11 cellular contexts compared by ENCODE assay signal in the genomic region with DNA sequence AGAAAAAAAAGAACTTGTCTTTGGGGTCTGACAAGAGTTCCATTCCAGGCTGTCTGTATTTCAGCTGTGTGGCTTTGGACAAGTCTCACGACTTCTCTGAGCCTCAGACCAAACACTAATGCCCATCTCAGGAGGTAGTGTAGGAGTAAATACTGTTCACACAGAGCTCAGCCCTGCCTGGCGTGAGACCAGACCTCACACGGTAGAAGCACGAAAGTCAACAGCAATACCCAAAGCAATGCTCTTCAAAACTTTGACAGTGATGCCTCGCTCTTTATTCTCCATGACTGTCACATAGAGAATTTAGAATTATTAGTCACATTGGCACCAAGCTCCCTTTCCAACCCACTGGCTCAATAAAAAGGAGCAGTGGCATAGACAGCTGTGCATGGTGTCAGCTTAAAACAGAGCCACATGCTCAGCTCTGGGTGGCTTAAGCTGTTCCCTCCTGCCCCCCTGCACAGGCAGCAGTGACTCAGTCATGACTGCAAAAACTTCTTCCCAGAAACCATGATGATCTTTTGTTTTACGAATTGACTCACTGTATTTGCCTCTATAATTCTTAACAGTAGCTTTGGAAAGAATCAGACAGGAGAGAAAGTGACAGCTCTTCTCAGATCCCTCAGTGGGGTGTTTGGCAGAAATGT.
DNase-seq lines count a peak whose midpoint lies in the region; ATAC-seq and TF ChIP-seq lines count a peak whose summit lies in the region.
"Had no signal": no experiment of that assay in that cellular context is flagged by ENCODE, and none has a peak within 500 bp of the region (broad histone marks: within the 10 kb centered on the region; RNA-seq: fewer than 3 reads in every experiment).

No MANE protein-coding gene starts in this region.

- peaks cover 30% of the 10 kb centered on the region for H3K4me1 Mint-ChIP-seq in activated T-cell treated with anti-CD3 and anti-CD28 coated beads, Interleukin-2, amount 50 U/mL, for 72 hours (ENCODE audit: low read depth)
- H3K4me1 Mint-ChIP-seq in immature natural killer cell: no peaks in the 10 kb centered on the region

- no peak overlapping the region for H3K4me3 ChIP-seq in AG10803 (ENCODE audit: low read length)
- H3K4me3 ChIP-seq: upper lobe of right lung had no signal

- peak; percentile 96 to 98 for ATAC-seq in activated T-cell treated with anti-CD3 and anti-CD28 coated beads, Interleukin-2, amount 50 U/mL, for 72 hours (replicated peaks in 1 of 2)
- no peak for ATAC-seq in GM19455 (IDR thresholded peaks at IDR 0.05; ENCODE audit: unreplicated experiment)
- ATAC-seq: left cardiac atrium, upper lobe of right lung had no signal

- no peak for TF ChIP-seq CTCF in AG10803 (conservative IDR thresholded peaks at IDR 0.05; ENCODE audit: low read length)

- H3K27me3 Mint-ChIP-seq in activated T-cell treated with anti-CD3 and anti-CD28 coated beads, Interleukin-2, amount 50 U/mL, for 72 hours (ENCODE audit: low read depth): peaks cover 35% of the 10 kb centered on the region
- H3K27me3 Mint-ChIP-seq in immature natural killer cell (ENCODE audit: low read depth in 3 of 3): peaks cover 4 to 11% (median 10%) of the 10 kb centered on the region in 3 donors

- H3K9me3 Mint-ChIP-seq in activated T-cell treated with anti-CD3 and anti-CD28 coated beads, Interleukin-2, amount 50 U/mL, for 72 hours: peaks cover 4% of the 10 kb centered on the region in 2 donors
- peaks cover 0 to 5% (median under 1%) of the 10 kb centered on the region in 6 donors for H3K9me3 Mint-ChIP-seq in immature natural killer cell

- peak; percentile 69 for DNase-seq in AG10803 (ENCODE audit: low read depth)
- DNase-seq in H4 (ENCODE audit: low spot score): peak; percentile 72
- DNase-seq in activated T-cell treated with anti-CD3 and anti-CD28 coated beads, Interleukin-2, amount 50 U/mL, for 72 hours: peak; percentile 53 to 57
- DNase-seq in kidney tubule cell (ENCODE audit: low spot score): peak; percentile 80
- DNase-seq in MV-4-11 (lab: John Stamatoyannopoulos, UW): no peak
- no peak for DNase-seq in immature natural killer cell
- DNase-seq: erythroblast, H7, left cardiac atrium, upper lobe of right lung had no signal

- H3K27ac Mint-ChIP-seq in activated T-cell treated with anti-CD3 and anti-CD28 coated beads, Interleukin-2, amount 50 U/mL, for 72 hours: peak overlapping the region; percentile 74
- H3K27ac Mint-ChIP-seq in immature natural killer cell: no peak overlapping the region

- peak overlapping the region; percentile 19 to 28 for H3K4me3 Mint-ChIP-seq in activated T-cell treated with anti-CD3 and anti-CD28 coated beads, Interleukin-2, amount 50 U/mL, for 72 hours
- no peak overlapping the region for H3K4me3 Mint-ChIP-seq in immature natural killer cell

- peaks cover 3 to 5% of the 10 kb centered on the region in 2 donors for H3K36me3 Mint-ChIP-seq in activated T-cell treated with anti-CD3 and anti-CD28 coated beads, Interleukin-2, amount 50 U/mL, for 72 hours (ENCODE audit: insufficient read depth in 2 of 2)
- peaks cover 0 to 5% (median 4%) of the 10 kb centered on the region in 3 donors for H3K36me3 Mint-ChIP-seq in immature natural killer cell

Comparison
In these comparisons a context has a peak if more than half of its experiments do, and no peak if none do; other contexts are left out.
1. DNase-seq: peak in AG10803 (single experiment), H4 (single experiment), activated T-cell treated with anti-CD3 and anti-CD28 coated beads, Interleukin-2, amount 50 U/mL, for 72 hours (2 of 2) and kidney tubule cell (single experiment); none in MV-4-11 (single experiment) and immature natural killer cell (0 of 3).
2. H3K4me3 Mint-ChIP-seq: peak in activated T-cell treated with anti-CD3 and anti-CD28 coated beads, Interleukin-2, amount 50 U/mL, for 72 hours (2 of 2); none in immature natural killer cell (0 of 5).